ENCODE assay signal across 25 cellular contexts in the genomic region with DNA sequence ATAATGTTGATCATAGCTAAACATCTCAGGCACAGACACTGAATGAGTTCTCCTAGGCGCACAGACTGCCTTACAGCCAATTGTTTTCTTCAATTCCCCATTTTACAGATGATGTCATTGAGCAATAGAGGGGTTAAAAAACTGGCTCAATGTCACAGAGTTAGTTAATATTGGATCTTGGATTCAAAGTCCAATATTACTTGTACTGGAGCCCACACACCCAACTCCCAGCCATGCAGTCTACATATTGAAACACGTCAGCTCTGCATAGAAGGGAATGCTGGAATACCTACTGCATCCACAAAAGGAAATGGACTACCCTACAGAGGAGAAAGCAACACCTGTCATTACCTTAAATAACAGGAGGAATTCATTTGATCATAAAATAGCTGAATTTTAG.
DNase-seq lines count a peak whose midpoint lies in the region; ATAC-seq, FAIRE-seq and TF ChIP-seq lines count a peak whose summit lies in the region.
"Had no signal": no experiment of that assay in that cellular context is flagged by ENCODE, and none has a peak within 500 bp of the region (broad histone marks: within the 10 kb centered on the region; RNA-seq: fewer than 3 reads in every experiment).

No MANE protein-coding gene starts in this region.

- peak overlapping the region in 2 of 4 donors; percentile 4 to 20 for H3K27ac ChIP-seq in body of pancreas
- peak overlapping the region; percentile 67 to 73 (median 71) for H3K27ac ChIP-seq in right lobe of liver
- H3K27ac ChIP-seq in pancreas = no peak overlapping the region
- H3K27ac ChIP-seq in stomach = no peak overlapping the region
- H3K27ac ChIP-seq in GM23248 = no peak overlapping the region
- H3K27ac ChIP-seq: A549 had no signal

- TF ChIP-seq POLR2A in body of pancreas (IDR thresholded peaks at IDR 0.05) (no peak), right lobe of liver (IDR thresholded peaks at IDR 0.05) (peak; percentile 85), stomach (IDR thresholded peaks at IDR 0.05) (no peak)

- H3K4me3 Mint-ChIP-seq in progenitor cell of endocrine pancreas (ENCODE audit: low read depth) = no peak overlapping the region
- H3K4me3 Mint-ChIP-seq: CD14-positive monocyte; CD4-positive, alpha-beta T cell; CD8-positive, alpha-beta memory T cell had no signal

- no peak overlapping the region for H3K4me3 ChIP-seq in body of pancreas
- H3K4me3 ChIP-seq in right lobe of liver = peak overlapping the region in 1 of 3 donors; percentile 7
- no peak overlapping the region for H3K4me3 ChIP-seq in pancreas
- no peak overlapping the region for H3K4me3 ChIP-seq in stomach
- no peak overlapping the region for H3K4me3 ChIP-seq in GM23248
- H3K4me3 ChIP-seq: A549; BLaER1 treated with 17β-estradiol and CSF1 and Interleukin-3, amounts not matched to agents 10 nM and 100 nM had no signal

- H3K4me1 Mint-ChIP-seq in progenitor cell of endocrine pancreas (ENCODE audit: low read depth) = no peaks in the 10 kb centered on the region
- H3K4me1 Mint-ChIP-seq: CD8-positive, alpha-beta memory T cell had no signal

- TF ChIP-seq EP300 in stomach (IDR thresholded peaks at IDR 0.05) = no peak

- no peak overlapping the region for H3K9ac ChIP-seq in GM23248
- H3K9ac ChIP-seq: BLaER1 treated with 17β-estradiol and CSF1 and Interleukin-3, amounts not matched to agents 10 nM and 100 nM had no signal

- TF ChIP-seq CTCF in body of pancreas (IDR thresholded peaks at IDR 0.05) (no peak), right lobe of liver (IDR thresholded peaks at IDR 0.05) (no peak), pancreas (IDR thresholded peaks at IDR 0.05) (no peak), progenitor cell of endocrine pancreas (IDR thresholded peaks at IDR 0.05; ENCODE audit: unreplicated experiment) (no peak), stomach (IDR thresholded peaks at IDR 0.05) (no peak)

- intact Hi-C loops in body of pancreas (cut with DNase I) (no loop called here), right lobe of liver (cut with DNase I) (no loop called here), pancreas (cut with DNase I) (no loop called here), stomach (cut with DNase I; ENCODE audit: low total_unique reads) (no loop called here)

- DNase-seq in body of pancreas (peak; percentile 46 to 67 (median 56)), left lobe of liver (ENCODE audit: low spot score) (no peak), right lobe of liver (no peak), pancreas (peak in 1 of 6 donors; percentile 43), progenitor cell of endocrine pancreas (ENCODE audit: low spot score, unreplicated experiment) (no peak), stomach (no peak), NCI-H524 (lab: John Stamatoyannopoulos, UW) (no peak), GM23248 (no peak)
- DNase-seq: 8988T; ACHN; AML-193; BE2C; CD4-positive, alpha-beta T cell; CD8-positive, alpha-beta memory T cell; DMS53; DMS79 treated with DMSO at 0.1 percent for 48 hours; GF-D8; GOT3; H7; HCEC 1CT had no signal

- H3K9me3 ChIP-seq in body of pancreas = no peaks in the 10 kb centered on the region
- no peaks in the 10 kb centered on the region for H3K9me3 ChIP-seq in right lobe of liver
- H3K9me3 ChIP-seq in pancreas = no peaks in the 10 kb centered on the region
- no peaks in the 10 kb centered on the region for H3K9me3 ChIP-seq in stomach
- H3K9me3 ChIP-seq in GM23248 (ENCODE audit: low read depth) = no peaks in the 10 kb centered on the region
- H3K9me3 ChIP-seq: A549, BE2C had no signal

- H3F3A ChIP-seq in GM23248 (ENCODE audit: insufficient read depth) = 0 out of 2 replicates have a peak, but pooled peaks cover 4% of the 10 kb centered on the region

- no peaks in the 10 kb centered on the region for H3K27me3 Mint-ChIP-seq in progenitor cell of endocrine pancreas
- H3K27me3 Mint-ChIP-seq: CD4-positive, alpha-beta T cell; CD8-positive, alpha-beta memory T cell had no signal

- no peak overlapping the region for H3K4me2 ChIP-seq in GM23248 (ENCODE audit: unreplicated experiment)
- H3K4me2 ChIP-seq: A549 had no signal

- in situ Hi-C loops in GM23248 (cut with MboI) = loop anchor here (25.0 kb wide), 1 partner anchor 366 kb away; no protein-coding TSS in a partner anchor

- FAIRE-seq in pancreas (lab: Jason Lieb, UNC) = no peak
- FAIRE-seq: A549, GM12891, GM18507 had no signal

- H2AFZ ChIP-seq in GM23248 = no peak overlapping the region

- no peaks in the 10 kb centered on the region for H3K9me2 ChIP-seq in GM23248 (ENCODE audit: insufficient read depth)

- H3K27ac Mint-ChIP-seq in progenitor cell of endocrine pancreas = no peak overlapping the region
- H3K27ac Mint-ChIP-seq: CD4-positive, alpha-beta T cell; CD8-positive, alpha-beta memory T cell had no signal

- no peaks in the 10 kb centered on the region for H3K36me3 Mint-ChIP-seq in progenitor cell of endocrine pancreas (ENCODE audit: insufficient read depth)
- H3K36me3 Mint-ChIP-seq: CD14-positive monocyte had no signal

- H3K4me1 ChIP-seq in body of pancreas = peaks cover 35% of the 10 kb centered on the region
- peaks cover 0 to 39% (median 19%) of the 10 kb centered on the region in 4 donors for H3K4me1 ChIP-seq in right lobe of liver
- peaks cover 0 to 25% (median 16%) of the 10 kb centered on the region in 3 donors for H3K4me1 ChIP-seq in pancreas
- H3K4me1 ChIP-seq in stomach = peaks cover 0 to 2% (median 0%) of the 10 kb centered on the region in 4 donors
- H3K4me1 ChIP-seq in GM23248 (ENCODE audit: insufficient read depth) = peaks cover 9% of the 10 kb centered on the region; the same call in 1 of the 2 replicates
- H3K4me1 ChIP-seq: BE2C had no signal

- ATAC-seq in body of pancreas (peak; percentile 95), left lobe of liver (peak; percentile 66), right lobe of liver (peak; percentile 72 to 82 (median 78)), pancreas (peak; percentile 88 to 94 (median 91))
- ATAC-seq: A549 had no signal

- 59 to 65% methylated on average over 2 of the region's 2 CpGs for WGBS in body of pancreas, 2 donors
- 25% methylated on average over 2 of the region's 2 CpGs for WGBS in right lobe of liver (ENCODE audit: insufficient coverage, low coverage, low lambda C conversion rate, missing lambda C conversion rate)
- WGBS in pancreas, 2 donors = 56 to 65% methylated on average over 2 of the region's 2 CpGs
- WGBS in stomach, 5 donors = 86 to 92% (median 88%) methylated on average over 2 of the region's 2 CpGs
- 95 to 100% methylated on average over 2 of the region's 2 CpGs for WGBS in GM23248 (ENCODE audit: low coverage in 1 of 2, low lambda C conversion rate in 2 of 2, missing lambda C conversion rate in 2 of 2), 2 experiments

- no peaks in the 10 kb centered on the region for H3K9me3 Mint-ChIP-seq in progenitor cell of endocrine pancreas (ENCODE audit: low read depth)
- H3K9me3 Mint-ChIP-seq: CD4-positive, alpha-beta T cell; CD8-positive, alpha-beta memory T cell had no signal

- no peaks in the 10 kb centered on the region for H4K20me1 ChIP-seq in GM23248 (ENCODE audit: insufficient read depth)
- H4K20me1 ChIP-seq: BLaER1 treated with 17β-estradiol and CSF1 and Interleukin-3, amounts not matched to agents 10 nM and 100 nM had no signal

- H3K27me3 ChIP-seq in body of pancreas = no peaks in the 10 kb centered on the region
- no peaks in the 10 kb centered on the region for H3K27me3 ChIP-seq in right lobe of liver
- no peaks in the 10 kb centered on the region for H3K27me3 ChIP-seq in pancreas
- H3K27me3 ChIP-seq in stomach = no peaks in the 10 kb centered on the region
- H3K27me3 ChIP-seq in GM23248 (replicated peaks; ENCODE audit: insufficient read depth) = no peaks in the 10 kb centered on the region
- H3K27me3 ChIP-seq: BE2C had no signal

- H3K79me2 ChIP-seq in GM23248 (ENCODE audit: insufficient read depth) = no peaks in the 10 kb centered on the region

- H3K36me3 ChIP-seq in body of pancreas (replicated peaks in 1 of 2; ENCODE audit: insufficient read depth in 1 of 2, low read depth in 2 of 2) = no peaks in the 10 kb centered on the region
- H3K36me3 ChIP-seq in right lobe of liver = no peaks in the 10 kb centered on the region
- H3K36me3 ChIP-seq in pancreas = peaks cover 0 to 4% (median 0%) of the 10 kb centered on the region in 3 donors
- peaks cover 0 to 81% (median 69%) of the 10 kb centered on the region in 4 donors for H3K36me3 ChIP-seq in stomach
- no peaks in the 10 kb centered on the region for H3K36me3 ChIP-seq in GM23248 (ENCODE audit: low read depth)
- H3K36me3 ChIP-seq: BE2C had no signal

Comparison
In these comparisons a context has a peak if more than half of its experiments do, and no peak if none do; other contexts are left out.
1. DNase-seq: peak in body of pancreas (4 of 4); none in left lobe of liver (single experiment), right lobe of liver (0 of 3), progenitor cell of endocrine pancreas (single experiment), stomach (single experiment), NCI-H524 (0 of 2) and GM23248 (single experiment).
2. H3K27ac ChIP-seq: peak in right lobe of liver (3 of 3); none in pancreas (0 of 4), stomach (0 of 5) and GM23248 (single experiment).
3. Peak in every context shown above with its lines, with median percentiles within 50 percentile points of each other: ATAC-seq.